Comparison of ENCODE assay signal across 21 cellular contexts in genomic region chr13:23557043-23557442, GRCh38. TPM values are rescaled to one million over a fixed set of nuclear protein-coding genes. Genes with fewer than 3 reads are reported as not detected.
DNase-seq lines count a peak whose midpoint lies in the region; ATAC-seq, FAIRE-seq and TF ChIP-seq lines count a peak whose summit lies in the region.
"Had no signal": no experiment of that assay in that cellular context is flagged by ENCODE, and none has a peak within 500 bp of the region (broad histone marks: within the 10 kb centered on the region; RNA-seq: fewer than 3 reads in every experiment).

No MANE protein-coding gene starts in this region.

- H2BK15ac ChIP-seq in H1 (ENCODE audit: low read length): no peak overlapping the region

- H2BK12ac ChIP-seq in H1 (ENCODE audit: low read depth, low read length) (no peak overlapping the region; the same call in 1 of the 2 replicates), trophoblast cell (ENCODE audit: low read length) (peak overlapping the region; percentile 52)

- H2AFZ ChIP-seq in HepG2 (ENCODE audit: low read length) (no peak overlapping the region), H1 (ENCODE audit: low read length) (no peak overlapping the region), trophoblast cell (ENCODE audit: insufficient read depth, low read length, poor library complexity) (no peak overlapping the region), OCI-LY7 (ENCODE audit: low read length) (no peak overlapping the region)
- H2AFZ ChIP-seq: GM23248 had no signal

- H3K9me3 ChIP-seq in HepG2 (ENCODE audit: low read length) (no peaks in the 10 kb centered on the region), right lobe of liver (no peaks in the 10 kb centered on the region), H1 (ENCODE audit: insufficient read depth in 2 of 2, low read depth in 1 of 2, low read length in 1 of 2) (no peaks in the 10 kb centered on the region), trophoblast cell (ENCODE audit: insufficient read depth, low read depth, low read length) (peaks cover 7% of the 10 kb centered on the region), OCI-LY7 (ENCODE audit: low read length) (no peaks in the 10 kb centered on the region)
- H3K9me3 ChIP-seq: BLaER1, Caco-2 had no signal

- ATAC-seq in HepG2 (no peak), right lobe of liver (no peak), GM21723 (IDR thresholded peaks at IDR 0.05; ENCODE audit: unreplicated experiment) (no peak)
- ATAC-seq: CD8-positive, alpha-beta T cell; HCT116 had no signal

- H2AK5ac ChIP-seq in H1 (ENCODE audit: low read depth, low read length) (no peak overlapping the region), trophoblast cell (ENCODE audit: low read length) (no peak overlapping the region)

- H2BK5ac ChIP-seq in H1 (ENCODE audit: low read depth, low read length) (no peak overlapping the region), trophoblast cell (ENCODE audit: low read depth, low read length, poor library complexity) (no peak overlapping the region)

- BruUV-seq in HepG2 (replicated peaks; lab: Mats Ljungman, UMichigan) (no TSS peak), OCI-LY7 (replicated peaks; lab: Mats Ljungman, UMichigan) (no TSS peak)

- H3K18ac ChIP-seq in H1 (ENCODE audit: extremely low read depth, low read length) (no peak overlapping the region), trophoblast cell (ENCODE audit: low read length) (no peak overlapping the region)

- no peaks in the 10 kb centered on the region for H4K20me1 ChIP-seq in HepG2 (ENCODE audit: insufficient read depth, low read length)
- H4K20me1 ChIP-seq in H1 (replicated peaks in 1 of 2; ENCODE audit: control insufficient read depth in 1 of 2, insufficient read depth in 2 of 2, low read length in 2 of 2): peaks cover 0 to 19% of the 10 kb centered on the region in 2 experiments
- no peaks in the 10 kb centered on the region for H4K20me1 ChIP-seq in OCI-LY7 (ENCODE audit: insufficient read depth, low read length)
- H4K20me1 ChIP-seq: BLaER1 had no signal

- CTCF ChIA-PET in HepG2 (lab: Yijun Ruan, JAX; ENCODE audit: low intra/inter-chr PET ratio, low total read pairs): no interaction called here
- CTCF ChIA-PET in H1 (lab: Charles Lee; ENCODE audit: partially characterized antibody): no interaction called here
- CTCF ChIA-PET in OCI-LY7 (lab: Charles Lee; ENCODE audit: unreplicated experiment): no interaction called here

- TF ChIP-seq CTCF in HepG2 (CRISPR knock-in tag; IDR thresholded peaks at IDR 0.05) (no peak), right lobe of liver (IDR thresholded peaks at IDR 0.05) (no peak), H1 (IDR thresholded peaks at IDR 0.05; ENCODE audit: control extremely low read depth in 1 of 3, insufficient read depth in 1 of 3, low read depth in 1 of 3, low read length in 3 of 3) (no peak), OCI-LY7 (conservative IDR thresholded peaks at IDR 0.05; ENCODE audit: low read length) (no peak)

- H3K9me2 ChIP-seq in OCI-LY7 (ENCODE audit: insufficient read depth, low read length): no peaks in the 10 kb centered on the region

- H3K36me3 ChIP-seq in HepG2 (replicated peaks in 1 of 2; ENCODE audit: control insufficient read depth in 1 of 2, insufficient read depth in 2 of 2, low read length in 2 of 2) (no peaks in the 10 kb centered on the region), right lobe of liver (no peaks in the 10 kb centered on the region), H1 (ENCODE audit: control insufficient read depth in 2 of 4, insufficient read depth in 4 of 4, low read length in 3 of 4) (no peaks in the 10 kb centered on the region; a peak in 1 of 8 replicates), trophoblast cell (ENCODE audit: control insufficient read depth in 1 of 2, insufficient read depth in 2 of 2, low read length in 2 of 2) (no peaks in the 10 kb centered on the region), OCI-LY7 (ENCODE audit: insufficient read depth, low read length) (no peaks in the 10 kb centered on the region)
- H3K36me3 ChIP-seq: BLaER1 had no signal

- H3K14ac ChIP-seq in H1 (ENCODE audit: insufficient read length) (no peak overlapping the region), trophoblast cell (ENCODE audit: low read length) (peak overlapping the region; percentile 1)

- H3K27ac ChIP-seq in HepG2 (ENCODE audit: extremely low read length, insufficient read depth, low read length) (no peak overlapping the region), right lobe of liver (no peak overlapping the region), H1 (ENCODE audit: low read depth, low read length) (no peak overlapping the region), trophoblast cell (ENCODE audit: low read depth, low read length) (no peak overlapping the region), OCI-LY7 (ENCODE audit: low read depth, low read length, poor library complexity, severe bottlenecking) (no peak overlapping the region)
- H3K27ac ChIP-seq: 22Rv1, BLaER1, GM23248 had no signal

- TF ChIP-seq RAD21 in HepG2 (CRISPR knock-in tag; IDR thresholded peaks at IDR 0.05) (no peak), H1 (IDR thresholded peaks at IDR 0.05 in 1 of 2, conservative IDR thresholded peaks at IDR 0.05 in 1 of 2; ENCODE audit: low read depth in 2 of 2, low read length in 2 of 2) (no peak)

- H4K91ac ChIP-seq in H1 (replicated peaks; ENCODE audit: insufficient read length, low read length): peak overlapping the region; percentile 13
- H4K91ac ChIP-seq in trophoblast cell (ENCODE audit: low read depth, low read length): no peak overlapping the region

- in situ Hi-C loops in HepG2 (cut with HindIII; ENCODE audit: extremely low pct_ligation_motif_present, low pct_unique_long_range_greater_than_20kb): no loop called here

- H2BK20ac ChIP-seq in H1 (ENCODE audit: low read length): peak overlapping the region; percentile 5; the same call in 1 of the 2 replicates

- H3K79me2 ChIP-seq in HepG2 (ENCODE audit: insufficient read depth, low read length): no peaks in the 10 kb centered on the region
- H3K79me2 ChIP-seq in H1 (ENCODE audit: control insufficient read depth in 1 of 2, insufficient read depth in 2 of 2, low read length in 2 of 2): no peaks in the 10 kb centered on the region; a peak in 1 of 4 replicates
- no peaks in the 10 kb centered on the region for H3K79me2 ChIP-seq in trophoblast cell (ENCODE audit: control insufficient read depth, insufficient read depth, low read length, poor library complexity)
- no peaks in the 10 kb centered on the region for H3K79me2 ChIP-seq in OCI-LY7 (ENCODE audit: insufficient read depth, low read depth, low read length)

- DNase-seq in HepG2 (ENCODE audit: low spot score) (no peak), right lobe of liver (no peak), H1 (ENCODE audit: low read depth in 1 of 2, low spot score in 2 of 2) (no peak), trophoblast cell (no peak), OCI-LY7 (ENCODE audit: low spot score) (no peak)
- DNase-seq: Caco-2; CD4-positive, CD25-positive, alpha-beta regulatory T cell; CD8-positive, alpha-beta T cell; DMS153; DND-41; GM23248; H9; HFFc6 had no signal

- no peak overlapping the region for H3K4me3 ChIP-seq in HepG2 (replicated peaks in 1 of 3; ENCODE audit: insufficient read depth in 1 of 3, low read depth in 2 of 3, low read length in 3 of 3)
- H3K4me3 ChIP-seq in right lobe of liver: no peak overlapping the region
- H3K4me3 ChIP-seq in H1 (ENCODE audit: extremely low read depth in 1 of 4, insufficient read depth in 2 of 4, low read depth in 3 of 4, low read length in 4 of 4): no peak overlapping the region
- no peak overlapping the region for H3K4me3 ChIP-seq in trophoblast cell (ENCODE audit: low read depth, low read length)
- H3K4me3 ChIP-seq in OCI-LY7 (ENCODE audit: low read depth, low read length, poor library complexity, severe bottlenecking): no peak overlapping the region
- H3K4me3 ChIP-seq: BLaER1, GM23248 had no signal

- H3K4me1 ChIP-seq in HepG2 (ENCODE audit: insufficient read depth, low read length): peaks cover 84% of the 10 kb centered on the region
- no peaks in the 10 kb centered on the region for H3K4me1 ChIP-seq in right lobe of liver
- peaks cover 0 to 4% (median 2%) of the 10 kb centered on the region in 4 experiments; a peak in 5 of 7 replicates for H3K4me1 ChIP-seq in H1 (replicated peaks in 1 of 4; ENCODE audit: control insufficient read depth in 3 of 4, insufficient read depth in 4 of 4, low read length in 3 of 4)
- peaks cover 9 to 14% of the 10 kb centered on the region in 2 experiments for H3K4me1 ChIP-seq in trophoblast cell (ENCODE audit: control insufficient read depth in 1 of 2, insufficient read depth in 2 of 2, low read length in 2 of 2)
- no peaks in the 10 kb centered on the region for H3K4me1 ChIP-seq in OCI-LY7 (ENCODE audit: insufficient read depth, low read length, poor library complexity, severe bottlenecking)
- H3K4me1 ChIP-seq: BLaER1 had no signal

- no peak overlapping the region for H4K12ac ChIP-seq in trophoblast cell (ENCODE audit: low read depth, low read length)

- H3K23me2 ChIP-seq in H1 (ENCODE audit: low read depth, low read length): peaks cover 18% of the 10 kb centered on the region

- H2BK120ac ChIP-seq in H1 (replicated peaks; ENCODE audit: low read depth, low read length) (no peak overlapping the region), trophoblast cell (ENCODE audit: insufficient read depth, low read length, poor library complexity) (no peak overlapping the region)

- 95% methylated on average over 5 of the region's 5 CpGs for WGBS in HepG2 (ENCODE audit: low lambda C conversion rate)
- 69% methylated on average over 5 of the region's 5 CpGs for WGBS in right lobe of liver (ENCODE audit: insufficient coverage, low coverage, low lambda C conversion rate, missing lambda C conversion rate)
- WGBS in H1 (ENCODE audit: extremely low coverage in 1 of 2, insufficient coverage in 1 of 2, insufficient read length in 1 of 2, insufficient replicate concordance in 2 of 2, low coverage in 1 of 2, low lambda C conversion rate in 2 of 2, missing lambda C conversion rate in 1 of 2), 2 experiments: 83 to 100% methylated on average over 3 to 5 of the region's 5 CpGs
- over 99% methylated on average over 4 of the region's 5 CpGs for WGBS in trophoblast cell (ENCODE audit: extremely low coverage, insufficient coverage, insufficient read length)

- TF ChIP-seq EP300 in HepG2 (IDR thresholded peaks at IDR 0.05; ENCODE audit: low read depth in 2 of 2, low read length in 2 of 2) (no peak), HepG2 (CRISPR knock-in tag; IDR thresholded peaks at IDR 0.05; ENCODE audit: borderline replicate concordance) (no peak), H1 (IDR thresholded peaks at IDR 0.05; ENCODE audit: borderline replicate concordance in 1 of 2, low read depth in 2 of 2, low read length in 2 of 2) (no peak)

- intact Hi-C loops in HepG2 (cut with micrococcal nuclease; ENCODE audit: unreplicated experiment) (no loop called here), right lobe of liver (cut with DNase I) (no loop called here), OCI-LY7 (cut with micrococcal nuclease; ENCODE audit: unreplicated experiment) (no loop called here)

- TF ChIP-seq POLR2A in HepG2 (IDR thresholded peaks at IDR 0.05; ENCODE audit: insufficient read depth in 1 of 2, low read depth in 2 of 2, low read length in 2 of 2) (no peak), right lobe of liver (IDR thresholded peaks at IDR 0.05) (no peak), H1 (IDR thresholded peaks at IDR 0.05; ENCODE audit: control extremely low read depth in 1 of 2, low read depth in 2 of 2, low read length in 2 of 2) (no peak)

- FAIRE-seq in HepG2 (lab: Jason Lieb, UNC): no peak
- no peak for FAIRE-seq in H1 (lab: Jason Lieb, UNC)
- FAIRE-seq: A204.1, G401.6, GM18507 had no signal

- peak overlapping the region; percentile 52 for H3K56ac ChIP-seq in H1 (replicated peaks; ENCODE audit: insufficient read length, low read depth, low read length)

- no peak overlapping the region for H4K5ac ChIP-seq in H1 (ENCODE audit: insufficient read length, low read depth, low read length)

- POLR2A ChIA-PET in HepG2 (lab: Yijun Ruan, JAX) (no interaction called here), H1 (lab: Charles Lee; ENCODE audit: partially characterized antibody) (no interaction called here), OCI-LY7 (lab: Charles Lee) (no interaction called here)

- H3K4me2 ChIP-seq in HepG2 (ENCODE audit: low read depth, low read length): no peak overlapping the region
- H3K4me2 ChIP-seq in H1 (ENCODE audit: insufficient read depth in 1 of 2, low read depth in 2 of 2, low read length in 2 of 2): no peak overlapping the region
- H3K4me2 ChIP-seq in trophoblast cell (ENCODE audit: low read length): no peak overlapping the region
- no peak overlapping the region for H3K4me2 ChIP-seq in OCI-LY7 (ENCODE audit: low read length)
- H3K4me2 ChIP-seq: BLaER1 had no signal

- H3K4ac ChIP-seq in H1 (replicated peaks; ENCODE audit: insufficient read length, low read depth, low read length): peak overlapping the region; percentile 50
- H3K4ac ChIP-seq in trophoblast cell (ENCODE audit: low read depth, low read length): no peak overlapping the region

- H3K23ac ChIP-seq in H1 (ENCODE audit: insufficient read length): no peak overlapping the region
- peak overlapping the region; percentile 10 for H3K23ac ChIP-seq in trophoblast cell (ENCODE audit: low read length)

- H3K9ac ChIP-seq in HepG2 (ENCODE audit: insufficient read depth, low read depth, low read length) (no peak overlapping the region), H1 (replicated peaks in 1 of 4; ENCODE audit: extremely low read depth in 1 of 4, low read depth in 3 of 4, low read length in 3 of 4) (no peak overlapping the region), trophoblast cell (ENCODE audit: low read length) (no peak overlapping the region)
- H3K9ac ChIP-seq: BLaER1, GM23248 had no signal

- H3K79me1 ChIP-seq in H1 (ENCODE audit: low read depth, low read length) (no peaks in the 10 kb centered on the region), trophoblast cell (ENCODE audit: low read length) (peaks cover 14% of the 10 kb centered on the region)

- no peaks in the 10 kb centered on the region for H3K27me3 ChIP-seq in HepG2 (ENCODE audit: control insufficient read depth in 1 of 2, insufficient read depth in 2 of 2, low read length in 2 of 2)
- no peaks in the 10 kb centered on the region for H3K27me3 ChIP-seq in right lobe of liver
- peaks cover 0 to 1% (median 0%) of the 10 kb centered on the region in 4 experiments; a peak in 1 of 7 replicates for H3K27me3 ChIP-seq in H1 (replicated peaks in 1 of 4; ENCODE audit: control insufficient read depth in 3 of 4, extremely low read depth in 1 of 4, insufficient read depth in 3 of 4, low read length in 3 of 4)
- H3K27me3 ChIP-seq in trophoblast cell (ENCODE audit: insufficient read depth, low read length): no peaks in the 10 kb centered on the region
- H3K27me3 ChIP-seq: BLaER1 had no signal

- H4K8ac ChIP-seq in H1 (ENCODE audit: extremely low read depth, insufficient read depth, low read length): no peak overlapping the region
- no peak overlapping the region for H4K8ac ChIP-seq in trophoblast cell (ENCODE audit: low read depth, low read length)

RNA-seq across cellular contexts. Expression of gene TNFRSF19, which starts 13.2 kb away (rescaled TPM):
- total RNA-seq in HepG2 (2016; rRNA removed; fragmentation: Illumina TruSeq; extraction: Trizol) (47.7 and 77.7 TPM in 2 replicates), right lobe of liver (under 1 TPM in 5 of 6 experiments, not detected in 1; 0.06 to 0.37 (median 0.29) TPM), OCI-LY7 (2022) (not detected in 2 replicates)
- 7.7 and 8.2 TPM in 2 replicates for total RNA-seq in HepG2 (2016; cell fraction: cytosol; rRNA removed; fragmentation: Illumina TruSeq; extraction: Trizol; ENCODE audit: low read depth)
- total RNA-seq in HepG2 (2016; cell fraction: insoluble cytoplasmic fraction; rRNA removed; fragmentation: Illumina TruSeq; extraction: Trizol): 48.1 and 76.8 TPM in 2 replicates
- 25.2 and 27.9 TPM in 2 replicates for total RNA-seq in HepG2 (2016; cell fraction: membrane; rRNA removed; fragmentation: Illumina TruSeq; extraction: Trizol)
- 84.2 and 94.2 TPM in 2 replicates for total RNA-seq in HepG2 (2016; cell fraction: nucleus; rRNA removed; fragmentation: Illumina TruSeq; extraction: Trizol)
- polyA plus RNA-seq in HepG2 (2011; rRNA removed) (38.9 and 75.3 TPM in 2 replicates), H1 (2011; rRNA removed) (0.95 and 1.8 TPM in 2 replicates)
- polyA plus RNA-seq in HepG2 (2011; cell fraction: cytosol; rRNA removed): 37.4 and 45.8 TPM in 2 replicates
- polyA plus RNA-seq in HepG2 (2011; cell fraction: nucleus; rRNA removed): 30.8 and 50.6 TPM in 2 replicates
- 25.9 and 27.9 TPM in 2 replicates for polyA plus RNA-seq in HepG2 (2012)
- 2.9 TPM in 2 replicates for polyA plus RNA-seq in HepG2 (2016; cell fraction: cytosol; fragmentation: Illumina TruSeq; extraction: Trizol; ENCODE audit: low read depth)
- 35.7 and 36.2 TPM in 2 replicates for polyA plus RNA-seq in HepG2 (2016; cell fraction: insoluble cytoplasmic fraction; fragmentation: Illumina TruSeq; extraction: Trizol; ENCODE audit: low read depth)
- 9.9 and 10.1 TPM in 2 replicates for polyA plus RNA-seq in HepG2 (2016; cell fraction: membrane; fragmentation: Illumina TruSeq; extraction: Trizol; ENCODE audit: low read depth)
- 95.3 and 95.9 TPM in 2 replicates for polyA plus RNA-seq in HepG2 (2016; cell fraction: nucleus; fragmentation: Illumina TruSeq; extraction: Trizol; ENCODE audit: insufficient read depth, low read depth)
- 0.05 and 162 TPM in 2 replicates for polyA minus RNA-seq in HepG2 (2011; rRNA and poly(A)+ RNA removed; ENCODE audit: low replicate concordance)
- 40.8 and 64.9 TPM in 2 replicates for polyA minus RNA-seq in HepG2 (2011; cell fraction: cytosol; rRNA and poly(A)+ RNA removed)
- 47.0 and 73.8 TPM in 2 replicates for polyA minus RNA-seq in HepG2 (2011; cell fraction: nucleus; rRNA and poly(A)+ RNA removed)
- total RNA-seq in H1 (2021; fragmentation: NEBNext Ultra II Directional; extraction: Animal tissue kit (Norgen Biotek cat#: 25700)): 0.50 and 0.57 TPM in 2 replicates
- polyA plus RNA-seq in H1 (2011; cell fraction: cytosol; rRNA removed): 1.5 TPM
- polyA plus RNA-seq in H1 (2011; cell fraction: nucleus; rRNA removed): 1.4 TPM
- polyA plus RNA-seq in H1 (2012, experiment 1 of 2): 1.1 to 1.4 TPM (median 1.2 TPM) in 4 replicates
- polyA plus RNA-seq in H1 (2012, experiment 2 of 2): 0.22 TPM
- polyA plus RNA-seq in H1 (2013, experiment 1 of 2): 0.20 TPM
- polyA plus RNA-seq in H1 (2013, experiment 2 of 2): 0.15 TPM
- 2.2 and 3.3 TPM in 2 replicates for polyA minus RNA-seq in H1 (2011; rRNA and poly(A)+ RNA removed)
- polyA minus RNA-seq in H1 (2011; cell fraction: cytosol; rRNA and poly(A)+ RNA removed): 2.3 TPM
- 1.1 TPM for polyA minus RNA-seq in H1 (2011; cell fraction: nucleus; rRNA and poly(A)+ RNA removed)
- 85.2 and 86.7 TPM in 2 replicates for polyA plus RNA-seq in trophoblast cell (2013)
- total RNA-seq in OCI-LY7 (2014; rRNA removed; shearing (Covaris generic)): not detected in 2 replicates
- total RNA-seq: B cell; CD8-positive, alpha-beta T cell had no signal
